Comparison of ENCODE assay signal across 9 cellular contexts in the genomic region with DNA sequence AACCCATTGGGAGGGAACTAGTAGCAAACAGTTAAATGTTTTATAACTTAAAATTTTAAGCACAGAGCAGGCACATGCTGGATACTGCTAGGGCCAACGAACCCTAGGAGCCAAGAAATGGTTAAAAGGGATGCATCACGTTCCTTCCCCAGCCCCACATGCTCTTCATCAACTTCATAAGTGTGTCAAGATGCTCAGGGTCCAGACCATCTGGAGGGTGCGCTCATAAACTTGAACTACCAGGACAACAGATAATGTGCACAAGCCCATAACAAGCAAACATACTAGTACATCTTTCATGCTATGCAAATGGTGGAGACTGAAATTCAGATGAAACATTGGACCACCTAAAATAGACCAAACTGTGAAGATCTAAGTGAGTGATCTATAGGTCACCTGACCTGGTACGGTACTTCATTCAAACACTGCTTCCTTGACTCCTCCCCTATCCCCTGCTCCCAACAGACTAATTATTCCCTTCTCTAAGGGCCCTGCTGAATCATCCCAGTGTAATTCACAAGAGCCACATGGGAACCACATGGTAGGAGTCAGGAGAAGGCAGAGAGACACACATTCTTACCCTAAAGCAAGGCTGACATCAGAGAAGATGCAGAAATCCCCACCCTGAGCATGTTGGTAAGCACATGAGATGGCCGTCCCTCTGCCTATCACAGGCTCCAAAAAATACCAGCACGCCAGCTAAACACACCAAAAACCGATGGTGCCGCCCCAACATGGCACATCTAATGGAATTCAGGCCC.
DNase-seq lines count a peak whose midpoint lies in the region; ATAC-seq, FAIRE-seq and TF ChIP-seq lines count a peak whose summit lies in the region.
"Had no signal": no experiment of that assay in that cellular context is flagged by ENCODE, and none has a peak within 500 bp of the region (broad histone marks: within the 10 kb centered on the region; RNA-seq: fewer than 3 reads in every experiment).

No MANE protein-coding gene starts in this region.

- peaks cover 88% of the 10 kb centered on the region for H3K36me3 Mint-ChIP-seq in activated CD4-positive, alpha-beta memory T cell treated with anti-CD3 and anti-CD28 coated beads, Interleukin-2, amount 10 ng/mL, durations not matched to agents 7 days and 5 days (ENCODE audit: low read depth)
- H3K36me3 Mint-ChIP-seq: brain had no signal

- H3K27me3 ChIP-seq in left ventricle myocardium inferior (ENCODE audit: low read depth) = no peaks in the 10 kb centered on the region
- no peaks in the 10 kb centered on the region for H3K27me3 ChIP-seq in gastroesophageal sphincter
- no peaks in the 10 kb centered on the region for H3K27me3 ChIP-seq in tibial artery

- H3K27ac ChIP-seq in left ventricle myocardium inferior (replicated peaks) (peak overlapping the region; percentile 97), gastroesophageal sphincter (peak overlapping the region in 3 of 4 donors; percentile 28 to 81 (median 59)), tibial artery (peak overlapping the region; percentile 30 to 42), kidney (ENCODE audit: low read depth in 2 of 2, low read length in 2 of 2) (peak overlapping the region in 1 of 2 donors; percentile 3)

- WGBS in gastroesophageal sphincter (ENCODE audit: low coverage in 1 of 2), 2 donors = 62 to 65% methylated on average over 6 to 8 of the region's 8 CpGs

- peak overlapping the region; percentile 44 for H3K4me3 Mint-ChIP-seq in activated CD4-positive, alpha-beta memory T cell treated with anti-CD3 and anti-CD28 coated beads, Interleukin-2, amount 10 ng/mL, durations not matched to agents 7 days and 5 days
- H3K4me3 Mint-ChIP-seq: brain had no signal

- H3K4me3 ChIP-seq in left ventricle myocardium inferior (peak overlapping the region; percentile 32), gastroesophageal sphincter (no peak overlapping the region), tibial artery (no peak overlapping the region), kidney (ENCODE audit: low read length in 2 of 2) (no peak overlapping the region)

- H3K9ac ChIP-seq in kidney (ENCODE audit: low read length in 2 of 2) = no peak overlapping the region

- no peak for DNase-seq in left ventricle myocardium inferior
- no peak for DNase-seq in cardiac septum (ENCODE audit: low spot score)
- DNase-seq in activated CD4-positive, alpha-beta memory T cell treated with anti-CD3 and anti-CD28 coated beads, Interleukin-2, amount 10 ng/mL, durations not matched to agents 7 days and 5 days = no peak
- DNase-seq in tibial artery = no peak
- DNase-seq in kidney = no peak
- no peak for DNase-seq in COLO668 (lab: John Stamatoyannopoulos, UW; ENCODE audit: unreplicated experiment)
- no peak for DNase-seq in amygdala (lab: John Stamatoyannopoulos, UW)

- no peaks in the 10 kb centered on the region for H3K36me3 ChIP-seq in left ventricle myocardium inferior
- H3K36me3 ChIP-seq in gastroesophageal sphincter = no peaks in the 10 kb centered on the region
- H3K36me3 ChIP-seq in tibial artery = no peaks in the 10 kb centered on the region
- H3K36me3 ChIP-seq in kidney (ENCODE audit: control insufficient read depth in 1 of 2, insufficient read depth in 2 of 2, low read length in 2 of 2) = peaks cover 0 to 4% of the 10 kb centered on the region in 2 donors

- H3K27me3 Mint-ChIP-seq in activated CD4-positive, alpha-beta memory T cell treated with anti-CD3 and anti-CD28 coated beads, Interleukin-2, amount 10 ng/mL, durations not matched to agents 7 days and 5 days = no peaks in the 10 kb centered on the region

- peaks cover 98% of the 10 kb centered on the region for H3K4me1 Mint-ChIP-seq in activated CD4-positive, alpha-beta memory T cell treated with anti-CD3 and anti-CD28 coated beads, Interleukin-2, amount 10 ng/mL, durations not matched to agents 7 days and 5 days

- no peaks in the 10 kb centered on the region for H3K9me3 Mint-ChIP-seq in activated CD4-positive, alpha-beta memory T cell treated with anti-CD3 and anti-CD28 coated beads, Interleukin-2, amount 10 ng/mL, durations not matched to agents 7 days and 5 days

- FAIRE-seq in kidney (lab: Jason Lieb, UNC) = no peak

- H3K27ac Mint-ChIP-seq in activated CD4-positive, alpha-beta memory T cell treated with anti-CD3 and anti-CD28 coated beads, Interleukin-2, amount 10 ng/mL, durations not matched to agents 7 days and 5 days = peak overlapping the region; percentile 85

- peaks cover 100% of the 10 kb centered on the region for H3K4me1 ChIP-seq in left ventricle myocardium inferior
- H3K4me1 ChIP-seq in gastroesophageal sphincter = peaks cover 3 to 100% (median 75%) of the 10 kb centered on the region in 3 donors
- peaks cover 7 to 100% (median 79%) of the 10 kb centered on the region in 4 donors for H3K4me1 ChIP-seq in tibial artery
- peaks cover 30 to 54% of the 10 kb centered on the region in 2 donors for H3K4me1 ChIP-seq in kidney (ENCODE audit: control insufficient read depth in 1 of 2, insufficient read depth in 1 of 2, low read depth in 1 of 2, low read length in 2 of 2)

- no peak for ATAC-seq in gastroesophageal sphincter

- TF ChIP-seq CTCF in left ventricle myocardium inferior (IDR thresholded peaks at IDR 0.05; ENCODE audit: borderline replicate concordance) (no peak), gastroesophageal sphincter (IDR thresholded peaks at IDR 0.05) (no peak), tibial artery (IDR thresholded peaks at IDR 0.05) (no peak), kidney (IDR thresholded peaks at IDR 0.05; ENCODE audit: borderline replicate concordance, extremely low read depth, insufficient read depth) (no peak)

- POLR2A ChIA-PET in activated CD4-positive, alpha-beta memory T cell treated with anti-CD3 and anti-CD28 coated beads, Interleukin-2, amount 10 ng/mL, durations not matched to agents 7 days and 5 days (lab: Charles Lee) = interaction anchor here (1.0 to 31.4 kb wide), 7 partner anchors 13 to 212 kb away, joined by 3 to 1025 read pairs (median 302); no protein-coding TSS in a partner anchor

- no peak for TF ChIP-seq POLR2A in gastroesophageal sphincter (IDR thresholded peaks at IDR 0.05)

- CTCF ChIA-PET in activated CD4-positive, alpha-beta memory T cell treated with anti-CD3 and anti-CD28 coated beads, Interleukin-2, amount 10 ng/mL, durations not matched to agents 7 days and 5 days (lab: Charles Lee) = interaction anchor here (1.1 to 4.8 kb wide), 7 partner anchors 16 to 213 kb away, joined by 3 to 44 read pairs (median 7); no protein-coding TSS in a partner anchor

- H3K9me3 ChIP-seq in left ventricle myocardium inferior (replicated peaks) (no peaks in the 10 kb centered on the region), gastroesophageal sphincter (no peaks in the 10 kb centered on the region), tibial artery (no peaks in the 10 kb centered on the region), kidney (ENCODE audit: control insufficient read depth in 1 of 2, low read length in 2 of 2) (no peaks in the 10 kb centered on the region)

- intact Hi-C loops in left ventricle myocardium inferior (cut with micrococcal nuclease) = no loop called here
- intact Hi-C loops in cardiac septum (cut with DNase I) = loop anchor here (5.0 kb wide), 1 partner anchor 36 kb away; no protein-coding TSS in a partner anchor
- intact Hi-C loops in tibial artery (cut with DNase I; ENCODE audit: low total_unique reads) = no loop called here
- intact Hi-C loops in kidney (cut with DNase I) = no loop called here

- no peak for TF ChIP-seq EP300 in gastroesophageal sphincter (IDR thresholded peaks at IDR 0.05)
